ENCODE assay signal across 8 cellular contexts in the genomic region with DNA sequence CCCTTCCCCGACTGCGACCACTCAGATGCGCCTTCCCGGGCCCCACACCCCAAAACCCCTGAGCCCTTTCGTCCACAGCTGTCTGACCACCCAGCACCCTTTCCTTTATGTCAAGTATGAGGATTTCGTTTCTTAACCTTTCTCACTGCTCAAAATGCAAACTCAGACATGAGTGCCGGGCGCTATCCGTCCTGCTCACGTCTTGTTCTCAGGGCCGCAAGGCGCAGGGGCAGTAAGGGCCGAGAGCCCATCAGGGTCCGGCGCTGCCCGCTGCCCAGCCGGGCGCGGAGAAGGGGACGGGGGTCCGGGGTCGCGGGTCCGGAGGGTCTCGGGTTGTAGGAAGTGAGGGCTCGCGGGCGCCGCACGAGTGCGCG. TPM values are rescaled to one million over a fixed set of nuclear protein-coding genes. Genes with fewer than 3 reads are reported as not detected.
DNase-seq lines count a peak whose midpoint lies in the region; ATAC-seq and TF ChIP-seq lines count a peak whose summit lies in the region.

No MANE protein-coding gene starts in this region.

- CTCF ChIA-PET in SK-N-SH (lab: Yijun Ruan, JAX): interaction anchor here (0.6 to 1.8 kb wide), 6 partner anchors 12 to 1082 kb away, joined by 3 to 6 read pairs (median 4); no protein-coding TSS in a partner anchor

- ATAC-seq in GM19463 (IDR thresholded peaks at IDR 0.05; ENCODE audit: unreplicated experiment) (peak; percentile 5), foreskin keratinocyte (peak; percentile 45), HG03571 (IDR thresholded peaks at IDR 0.05; ENCODE audit: unreplicated experiment) (no peak)

- H3K36me3 ChIP-seq in ACC112 (ENCODE audit: insufficient read depth, low read length): peaks cover 54% of the 10 kb centered on the region
- H3K36me3 ChIP-seq in SK-N-SH (replicated peaks in 1 of 2; ENCODE audit: control insufficient read depth in 1 of 2, insufficient read depth in 2 of 2, low read length in 1 of 2): peaks cover 26 to 60% of the 10 kb centered on the region in 2 experiments

- peak overlapping the region; percentile 96 for H3K4me3 ChIP-seq in ACC112 (ENCODE audit: low read depth, low read length)
- H3K4me3 ChIP-seq in SK-N-SH (ENCODE audit: low read depth in 2 of 2, low read length in 1 of 2): peak overlapping the region; percentile 71 to 95
- H3K4me3 ChIP-seq in skeletal muscle cell (ENCODE audit: low read depth, low read length): peak overlapping the region; percentile 99

- H3K27me3 ChIP-seq in ACC112 (ENCODE audit: insufficient read depth, low read length) (no peaks in the 10 kb centered on the region), SK-N-SH (ENCODE audit: insufficient read depth) (no peaks in the 10 kb centered on the region), foreskin keratinocyte (no peaks in the 10 kb centered on the region)

- no peak for DNase-seq in SK-N-SH
- no peak for DNase-seq in foreskin keratinocyte
- no peak for DNase-seq in skeletal muscle cell (ENCODE audit: low read depth)
- DNase-seq in activated CD8-positive, alpha-beta memory T cell treated with anti-CD3 and anti-CD28 coated beads, Interleukin-2, amount 50 U/mL, for 4 hours: no peak
- DNase-seq in NOMO-1 (lab: John Stamatoyannopoulos, UW; ENCODE audit: unreplicated experiment in 2 of 2): no peak

- H3K4me1 ChIP-seq in ACC112 (ENCODE audit: control insufficient read depth, insufficient read depth, low read length, unreplicated experiment): peaks cover 15% of the 10 kb centered on the region
- peaks cover 12 to 19% of the 10 kb centered on the region in 2 experiments; a peak in 3 of 4 replicates for H3K4me1 ChIP-seq in SK-N-SH (ENCODE audit: control insufficient read depth in 1 of 2, insufficient read depth in 2 of 2, low read depth in 1 of 2, low read length in 1 of 2)
- peaks cover 6% of the 10 kb centered on the region for H3K4me1 ChIP-seq in foreskin keratinocyte

- TF ChIP-seq CTCF in SK-N-SH (IDR thresholded peaks at IDR 0.05): peak; percentile 9; the same call in 1 of the 2 replicates
- TF ChIP-seq CTCF in foreskin keratinocyte (conservative IDR thresholded peaks at IDR 0.05): no peak

- H3K27ac ChIP-seq in ACC112 (ENCODE audit: low read depth, low read length): peak overlapping the region; percentile 82; the same call in 1 of the 2 replicates
- peak overlapping the region; percentile 80 to 97; a peak in 3 of 4 replicates for H3K27ac ChIP-seq in SK-N-SH (ENCODE audit: low read depth in 2 of 2, low read length in 1 of 2)
- peak overlapping the region; percentile 95 for H3K27ac ChIP-seq in foreskin keratinocyte

- peaks cover 1% of the 10 kb centered on the region for H3F3A ChIP-seq in SK-N-SH (replicated peaks; ENCODE audit: insufficient read depth)

- WGBS in SK-N-SH (ENCODE audit: low lambda C conversion rate): 2% methylated on average over 15 of the region's 32 CpGs

- H3K9ac ChIP-seq in SK-N-SH: peak overlapping the region; percentile 98

- POLR2A ChIA-PET in SK-N-SH (lab: Yijun Ruan, JAX): interaction anchor here (0.6 to 1.0 kb wide), 4 partner anchors 14 to 152 kb away, joined by 3 read pairs; no protein-coding TSS in a partner anchor

- peak; percentile 6; the same call in 1 of the 2 replicates for TF ChIP-seq RAD21 in SK-N-SH (IDR thresholded peaks at IDR 0.05; ENCODE audit: low read length)

- H3K79me2 ChIP-seq in ACC112 (ENCODE audit: control insufficient read depth, insufficient read depth, low read length, unreplicated experiment) (peaks cover 52% of the 10 kb centered on the region), SK-N-SH (ENCODE audit: insufficient read depth) (peaks cover 50% of the 10 kb centered on the region)

- H4K20me1 ChIP-seq in SK-N-SH (ENCODE audit: insufficient read depth): peaks cover 9% of the 10 kb centered on the region; the same call in 1 of the 2 replicates

- H3K9me2 ChIP-seq in SK-N-SH: no peaks in the 10 kb centered on the region

- TF ChIP-seq EP300 in SK-N-SH (IDR thresholded peaks at IDR 0.05; ENCODE audit: borderline replicate concordance in 1 of 2, low read depth in 1 of 2, low read length in 1 of 2): no peak

- H3K4me2 ChIP-seq in SK-N-SH: peak overlapping the region; percentile 90

- peak overlapping the region; percentile 99 for H2AFZ ChIP-seq in ACC112 (ENCODE audit: low read length, unreplicated experiment)
- H2AFZ ChIP-seq in SK-N-SH (ENCODE audit: low read depth): peak overlapping the region; percentile 95

- peaks cover 23% of the 10 kb centered on the region for H3K9me3 ChIP-seq in SK-N-SH

TF ChIP-seq in SK-N-SH, 30 proteins besides CTCF, POLR2A, EP300 and RAD21:
- TF ChIP-seq POLR2AphosphoS5 (IDR thresholded peaks at IDR 0.05; ENCODE audit: low read depth, low read length) (no peak), RFX5 (IDR thresholded peaks at IDR 0.05; ENCODE audit: low read length) (peak; percentile 26; the same call in 1 of the 2 replicates), FOXJ3 (CRISPR knock-in tag; IDR thresholded peaks at IDR 0.05) (peak; percentile 35; the same call in 1 of the 2 replicates)

RNA-seq across cellular contexts. Expression of gene RBM33, which starts 0.7 kb away (rescaled TPM):
- polyA plus RNA-seq in SK-N-SH (2012; rRNA removed): 11.8 and 13.8 TPM in 2 replicates
- polyA plus RNA-seq in SK-N-SH (2012; cell fraction: cytosol; rRNA removed): 6.8 and 7.4 TPM in 2 replicates
- polyA plus RNA-seq in SK-N-SH (2012; cell fraction: nucleus; rRNA removed): 81.1 and 97.7 TPM in 2 replicates
- 21.0 and 23.0 TPM in 2 replicates for total RNA-seq in foreskin keratinocyte
- 6.1 and 6.5 TPM in 2 replicates for polyA plus RNA-seq in foreskin keratinocyte
